In the genomic region with DNA sequence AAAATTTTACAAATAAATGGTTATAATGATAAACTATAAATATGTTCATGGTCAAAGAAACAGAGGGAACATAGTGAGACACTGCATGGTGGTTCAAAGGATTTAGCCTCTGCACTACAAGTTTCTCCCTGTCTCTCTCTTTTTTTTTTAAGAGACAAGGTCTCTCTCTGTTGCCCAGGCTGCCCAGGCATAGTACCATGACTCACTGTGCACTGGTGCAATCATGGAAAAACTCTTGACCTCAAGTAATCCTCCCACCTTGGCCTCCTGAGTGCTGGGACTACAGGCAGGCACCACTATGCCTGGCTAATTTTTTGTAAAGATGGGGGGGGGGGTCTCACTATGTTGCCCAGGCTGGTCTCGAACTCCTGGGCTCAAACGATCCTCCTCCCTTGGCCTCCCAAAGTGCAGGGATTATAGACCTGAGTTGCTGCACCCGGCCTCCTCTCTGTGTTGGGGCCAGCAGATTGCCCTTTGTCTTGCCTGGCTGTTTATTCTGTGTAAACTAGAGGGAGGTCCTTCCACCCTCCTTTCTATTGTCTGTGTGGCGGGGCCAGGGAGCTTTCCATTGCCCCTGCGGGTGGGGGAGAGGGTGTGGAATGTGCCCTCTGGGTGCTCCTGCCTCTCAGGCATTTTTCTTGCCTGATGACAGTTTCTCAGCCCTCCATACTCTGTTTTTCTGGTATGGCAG, we compare ENCODE assay signal across 1 cellular context.
A peak's percentile ranks its signal among the peaks of the same experiment; 100 is the strongest.
TF ChIP-seq lines count a peak whose summit lies in the region.

No MANE protein-coding gene starts in this region.

TF ChIP-seq in HepG2, 621 proteins besides CTCF, POLR2A, EP300 and RAD21 (continued from another document):
- TF ChIP-seq, protein P1, sequence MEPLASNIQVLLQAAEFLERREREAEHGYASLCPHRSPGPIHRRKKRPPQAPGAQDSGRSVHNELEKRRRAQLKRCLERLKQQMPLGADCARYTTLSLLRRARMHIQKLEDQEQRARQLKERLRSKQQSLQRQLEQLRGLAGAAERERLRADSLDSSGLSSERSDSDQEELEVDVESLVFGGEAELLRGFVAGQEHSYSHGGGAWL (CRISPR knock-in tag; IDR thresholded peaks at IDR 0.05) = no peak
- no peak for TF ChIP-seq FOXP1 (IDR thresholded peaks at IDR 0.05)
- TF ChIP-seq FOXP1 (CRISPR knock-in tag; IDR thresholded peaks at IDR 0.05) = peak; percentile 51; the same call in 1 of the 2 replicates
- no peak for TF ChIP-seq ZNF17 (CRISPR knock-in tag; IDR thresholded peaks at IDR 0.05)
- peak; percentile 26; the same call in 1 of the 2 replicates for TF ChIP-seq RCOR2 (CRISPR knock-in tag; IDR thresholded peaks at IDR 0.05)
- TF ChIP-seq ZNF850 (CRISPR knock-in tag; conservative IDR thresholded peaks at IDR 0.05) = no peak
- no peak for TF ChIP-seq YEATS2 (CRISPR knock-in tag; IDR thresholded peaks at IDR 0.05; ENCODE audit: borderline replicate concordance)
